1 cellular context compared by ENCODE assay signal in genomic region chr15:66151809-66152208, GRCh38.
A peak's percentile ranks its signal among the peaks of the same experiment; 100 is the strongest.
TF ChIP-seq lines count a peak whose summit lies in the region.

No MANE protein-coding gene starts in this region.

TF ChIP-seq in HEK293, 187 proteins besides CTCF, POLR2A, EP300 and RAD21:
- TF ChIP-seq ZNF518A (tag by site-specific recombination; conservative IDR thresholded peaks at IDR 0.05; ENCODE audit: low read depth) (no peak), KLF1 (tag by site-specific recombination; IDR thresholded peaks at IDR 0.05) (peak; percentile 88)
